ENCODE assay signal across 16 cellular contexts in the genomic region with DNA sequence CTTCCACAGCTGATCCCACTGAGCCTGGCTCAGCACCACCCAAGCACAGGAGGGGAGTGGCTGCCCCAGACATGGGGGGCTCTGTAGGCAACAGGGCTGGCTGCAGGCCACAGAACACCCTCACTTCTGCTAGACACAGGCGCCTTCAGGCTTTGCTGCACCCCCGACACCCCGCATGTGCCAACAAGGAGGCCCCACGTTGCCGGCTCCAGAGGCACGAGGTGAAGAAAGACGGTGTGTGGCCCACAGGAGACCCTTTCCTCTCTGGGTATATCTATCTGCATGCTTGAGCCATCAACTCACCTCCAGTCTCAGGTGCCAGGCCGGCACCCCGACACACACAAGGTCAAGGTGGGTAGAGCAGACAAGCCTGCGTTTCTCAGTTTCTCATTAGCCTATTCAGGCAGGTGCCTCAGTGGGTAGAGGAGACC.
A peak's percentile ranks its signal among the peaks of the same experiment; 100 is the strongest.
DNase-seq lines count a peak whose midpoint lies in the region; ATAC-seq lines count a peak whose summit lies in the region.
"Had no signal": no experiment of that assay in that cellular context is flagged by ENCODE, and none has a peak within 500 bp of the region (broad histone marks: within the 10 kb centered on the region; RNA-seq: fewer than 3 reads in every experiment).

No MANE protein-coding gene starts in this region.

- H3K36me3 ChIP-seq in aorta (ENCODE audit: control insufficient read depth in 1 of 2, insufficient read depth in 2 of 2, low read length in 1 of 2): no peaks in the 10 kb centered on the region
- H3K36me3 ChIP-seq: Peyer's patch had no signal

- no peaks in the 10 kb centered on the region for H3K9me3 ChIP-seq in aorta (ENCODE audit: control insufficient read depth, low read length)
- H3K9me3 ChIP-seq: Peyer's patch had no signal

- ATAC-seq in left lobe of liver (no peak), aorta (ENCODE audit: low FRiP score) (no peak)
- ATAC-seq: GM12878 had no signal

- no peaks in the 10 kb centered on the region for H3K4me1 ChIP-seq in aorta (ENCODE audit: control insufficient read depth in 1 of 2, insufficient read depth in 2 of 2, low read length in 2 of 2)

- peak; percentile 43 for DNase-seq in activated CD8-positive, alpha-beta memory T cell treated with anti-CD3 and anti-CD28 coated beads, Interleukin-2, amount 50 U/mL, for 48 hours
- no peak for DNase-seq in activated CD8-positive, alpha-beta memory T cell treated with anti-CD3 and anti-CD28 coated beads, Interleukin-2, amount 50 U/mL, for 4 hours
- peak; percentile 38 for DNase-seq in left lobe of liver (ENCODE audit: low spot score)
- peak; percentile 76 for DNase-seq in posterior vena cava (ENCODE audit: low spot score)
- DNase-seq in aorta: peak; percentile 47 to 62
- DNase-seq in AML-193 (lab: John Stamatoyannopoulos, UW): no peak
- no peak for DNase-seq in cerebellar cortex (ENCODE audit: low spot score)
- no peak for DNase-seq in NCI-H2107 treated with DMSO at 0.1 percent for 48 hours (lab: John Stamatoyannopoulos, UW; ENCODE audit: unreplicated experiment)
- DNase-seq: Calu3, MV-4-11, NCI-H1436, NCI-H2029 treated with DMSO at 0.1 percent for 48 hours, NCI-H510A treated with DMSO at 0.1 percent for 48 hours had no signal

- intact Hi-C loops in posterior vena cava (cut with DNase I): no loop called here
- intact Hi-C loops in aorta (cut with DNase I): no loop called here

- H3K27me3 ChIP-seq in aorta (ENCODE audit: control insufficient read depth in 1 of 2, insufficient read depth in 2 of 2, low read length in 1 of 2): no peaks in the 10 kb centered on the region
- H3K27me3 ChIP-seq: Peyer's patch had no signal

- H3K27ac ChIP-seq in aorta (ENCODE audit: low read depth in 1 of 2, low read length in 2 of 2): no peak overlapping the region
- H3K27ac ChIP-seq: C4-2B, Peyer's patch had no signal

- no peak overlapping the region for H3K4me3 ChIP-seq in aorta (ENCODE audit: low read length in 2 of 2)
- H3K4me3 ChIP-seq: GM12878, Peyer's patch had no signal

- WGBS in aorta, 2 donors: 96% methylated on average over 10 of the region's 10 CpGs

Comparison
In these comparisons a context has a peak if more than half of its experiments do, and no peak if none do; other contexts are left out.
1. DNase-seq: peak in activated CD8-positive, alpha-beta memory T cell treated with anti-CD3 and anti-CD28 coated beads, Interleukin-2, amount 50 U/mL, for 48 hours (single experiment), left lobe of liver (single experiment), posterior vena cava (single experiment) and aorta (2 of 2); none in activated CD8-positive, alpha-beta memory T cell treated with anti-CD3 and anti-CD28 coated beads, Interleukin-2, amount 50 U/mL, for 4 hours (single experiment), AML-193 (0 of 2), cerebellar cortex (single experiment) and NCI-H2107 treated with DMSO at 0.1 percent for 48 hours (single experiment).